Comparison of ENCODE assay signal across 28 cellular contexts in the genomic region with DNA sequence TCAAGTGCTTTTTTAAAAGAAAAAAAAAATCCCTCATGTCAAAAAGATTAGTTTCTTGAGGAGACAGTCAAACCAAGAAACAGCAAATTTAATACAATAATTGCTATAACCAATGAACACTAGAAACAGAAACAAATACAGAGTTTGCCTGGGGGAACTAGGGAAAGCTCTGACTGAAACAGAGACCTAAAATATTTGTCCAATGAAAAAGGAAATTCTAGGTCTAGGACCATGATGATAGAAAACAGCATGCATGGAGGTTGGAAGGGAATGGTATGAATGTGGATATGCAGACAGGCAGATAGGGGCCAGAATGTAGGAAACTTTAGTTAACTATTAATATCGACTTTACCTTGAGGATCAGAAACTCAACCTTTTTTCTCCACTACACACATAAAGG.
"Had no signal": no experiment of that assay in that cellular context is flagged by ENCODE, and none has a peak within 500 bp of the region (broad histone marks: within the 10 kb centered on the region; RNA-seq: fewer than 3 reads in every experiment).

No MANE protein-coding gene starts in this region.

- H3K27me3 Mint-ChIP-seq: naive B cell; stimulated activated naive B cell treated with anti-CD40 and anti-IgM and Interleukin-4, amounts not matched to agents 10 μg/mL and 1 μg/mL and 100 μg/mL, for 72 hours had no signal

- H3K4me1 ChIP-seq: left lung, lower lobe of right lung, prostate gland, stomach, testis, thyroid gland, transverse colon, upper lobe of left lung, vagina had no signal

- H3K27ac Mint-ChIP-seq: mesothelial cell of epicardium; naive B cell; natural killer cell; stimulated activated naive B cell treated with anti-CD40 and anti-IgM and Interleukin-4, amounts not matched to agents 10 μg/mL and 1 μg/mL and 100 μg/mL, for 72 hours had no signal

- H3K4me1 Mint-ChIP-seq: mesothelial cell of epicardium had no signal

- H3K9me3 ChIP-seq: ovary, prostate gland, testis, thyroid gland, vagina had no signal

- H3K4me3 ChIP-seq: left lung, lower lobe of right lung, ovary, prostate gland, skin epidermis, stomach, testis, thyroid gland, transverse colon, upper lobe of left lung, vagina had no signal

- FAIRE-seq: keratinocyte had no signal

- ATAC-seq: left cardiac atrium; left lung; lower lobe of right lung; natural killer cell; right cardiac atrium; sciatic nerve; stimulated activated naive B cell treated with anti-CD40 and anti-IgM and Interleukin-4, amounts not matched to agents 10 μg/mL and 1 μg/mL and 100 μg/mL, for 72 hours; stimulated activated naive CD8-positive, alpha-beta T cell treated with anti-CD3 and anti-CD28 coated beads, Interleukin-15, Interleukin-2, amounts not matched to agents 100 U/mL and 50 U/mL, for 24 hours had no signal

- DNase-seq: kidney glomerular epithelial cell; left cardiac atrium; left lung; lower lobe of right lung; mammary epithelial cell; mesendoderm; naive B cell; natural killer cell; ovary; retina; right cardiac atrium; stimulated activated CD4-positive, alpha-beta T cell treated with anti-CD3 and anti-CD28 coated beads, Interleukin-12 subunit alpha, Interleukin-12 subunit beta, amount 100 ng/mL, for 4 hours; stimulated activated CD4-positive, alpha-beta T cell treated with anti-CD3 and anti-CD28 coated beads, Interleukin-15, amount 100 ng/mL, for 24 hours; stimulated activated CD4-positive, alpha-beta T cell treated with anti-CD3 and anti-CD28 coated beads, Interleukin-2, amount 100 ng/mL, for 24 hours; stimulated activated CD4-positive, alpha-beta T cell treated with anti-CD3 and anti-CD28 coated beads, Interleukin-4, amount 100 ng/mL, for 1 hour; stimulated activated naive B cell treated with anti-CD40 and anti-IgM and Interleukin-4, amounts not matched to agents 10 μg/mL and 1 μg/mL and 100 μg/mL, for 72 hours; stimulated activated naive CD8-positive, alpha-beta T cell treated with anti-CD3 and anti-CD28 coated beads, Interleukin-15, Interleukin-2, amounts not matched to agents 100 U/mL and 50 U/mL, for 24 hours; stomach; testis; thyroid gland; transverse colon; upper lobe of left lung had no signal

- H3K4me3 Mint-ChIP-seq: mesothelial cell of epicardium; naive B cell; natural killer cell; stimulated activated naive B cell treated with anti-CD40 and anti-IgM and Interleukin-4, amounts not matched to agents 10 μg/mL and 1 μg/mL and 100 μg/mL, for 72 hours had no signal

- H3K27me3 ChIP-seq: left lung, ovary, stomach, testis, thyroid gland, transverse colon, upper lobe of left lung, vagina had no signal

- H3K36me3 ChIP-seq: ovary, prostate gland, transverse colon had no signal

- H3K27ac ChIP-seq: left lung, lower lobe of right lung, ovary, prostate gland, skin epidermis, stomach, testis, thyroid gland, transverse colon, upper lobe of left lung, vagina had no signal
